2 cellular contexts compared by ENCODE assay signal in the genomic region with DNA sequence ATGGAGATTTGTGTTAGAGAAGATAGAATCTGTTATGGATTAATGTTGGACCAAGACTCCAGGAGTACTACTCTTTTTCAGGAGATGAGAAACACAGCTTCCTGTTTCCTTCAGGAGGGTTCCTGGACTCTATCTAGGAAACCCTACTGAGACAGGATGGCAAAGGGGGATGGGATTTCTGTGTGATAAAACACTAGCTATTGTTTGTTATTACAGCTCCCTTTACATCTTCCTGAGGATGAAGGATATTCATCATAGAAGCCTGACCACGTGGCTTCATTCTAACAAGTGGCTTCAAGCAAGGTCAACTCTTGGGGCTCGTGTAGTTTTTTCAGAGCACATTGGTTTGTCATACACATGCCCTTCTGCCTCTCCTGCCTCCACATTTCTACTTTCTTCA.
TF ChIP-seq lines count a peak whose summit lies in the region.

No MANE protein-coding gene starts in this region.

TF ChIP-seq in liver, 16 proteins besides CTCF, POLR2A, EP300 and RAD21 (continued from another document):
- TF ChIP-seq, protein P1, sequence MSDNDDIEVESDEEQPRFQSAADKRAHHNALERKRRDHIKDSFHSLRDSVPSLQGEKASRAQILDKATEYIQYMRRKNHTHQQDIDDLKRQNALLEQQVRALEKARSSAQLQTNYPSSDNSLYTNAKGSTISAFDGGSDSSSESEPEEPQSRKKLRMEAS (IDR thresholded peaks at IDR 0.05) = peak; percentile 23
- no peak for TF ChIP-seq FOXA2 (IDR thresholded peaks at IDR 0.05)
- TF ChIP-seq FOXA1 (IDR thresholded peaks at IDR 0.05) = no peak

TF ChIP-seq in HepG2, 621 proteins besides CTCF, POLR2A, EP300 and RAD21 (continued from another document):
- TF ChIP-seq, protein P2, sequence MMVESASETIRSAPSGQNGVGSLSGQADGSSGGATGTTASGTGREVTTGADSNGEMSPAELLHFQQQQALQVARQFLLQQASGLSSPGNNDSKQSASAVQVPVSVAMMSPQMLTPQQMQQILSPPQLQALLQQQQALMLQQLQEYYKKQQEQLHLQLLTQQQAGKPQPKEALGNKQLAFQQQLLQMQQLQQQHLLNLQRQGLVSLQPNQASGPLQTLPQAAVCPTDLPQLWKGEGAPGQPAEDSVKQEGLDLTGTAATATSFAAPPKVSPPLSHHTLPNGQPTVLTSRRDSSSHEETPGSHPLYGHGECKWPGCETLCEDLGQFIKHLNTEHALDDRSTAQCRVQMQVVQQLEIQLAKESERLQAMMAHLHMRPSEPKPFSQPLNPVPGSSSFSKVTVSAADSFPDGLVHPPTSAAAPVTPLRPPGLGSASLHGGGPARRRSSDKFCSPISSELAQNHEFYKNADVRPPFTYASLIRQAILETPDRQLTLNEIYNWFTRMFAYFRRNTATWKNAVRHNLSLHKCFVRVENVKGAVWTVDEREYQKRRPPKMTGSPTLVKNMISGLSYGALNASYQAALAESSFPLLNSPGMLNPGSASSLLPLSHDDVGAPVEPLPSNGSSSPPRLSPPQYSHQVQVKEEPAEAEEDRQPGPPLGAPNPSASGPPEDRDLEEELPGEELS (CRISPR knock-in tag; IDR thresholded peaks at IDR 0.05) = no peak
- TF ChIP-seq, protein P3, sequence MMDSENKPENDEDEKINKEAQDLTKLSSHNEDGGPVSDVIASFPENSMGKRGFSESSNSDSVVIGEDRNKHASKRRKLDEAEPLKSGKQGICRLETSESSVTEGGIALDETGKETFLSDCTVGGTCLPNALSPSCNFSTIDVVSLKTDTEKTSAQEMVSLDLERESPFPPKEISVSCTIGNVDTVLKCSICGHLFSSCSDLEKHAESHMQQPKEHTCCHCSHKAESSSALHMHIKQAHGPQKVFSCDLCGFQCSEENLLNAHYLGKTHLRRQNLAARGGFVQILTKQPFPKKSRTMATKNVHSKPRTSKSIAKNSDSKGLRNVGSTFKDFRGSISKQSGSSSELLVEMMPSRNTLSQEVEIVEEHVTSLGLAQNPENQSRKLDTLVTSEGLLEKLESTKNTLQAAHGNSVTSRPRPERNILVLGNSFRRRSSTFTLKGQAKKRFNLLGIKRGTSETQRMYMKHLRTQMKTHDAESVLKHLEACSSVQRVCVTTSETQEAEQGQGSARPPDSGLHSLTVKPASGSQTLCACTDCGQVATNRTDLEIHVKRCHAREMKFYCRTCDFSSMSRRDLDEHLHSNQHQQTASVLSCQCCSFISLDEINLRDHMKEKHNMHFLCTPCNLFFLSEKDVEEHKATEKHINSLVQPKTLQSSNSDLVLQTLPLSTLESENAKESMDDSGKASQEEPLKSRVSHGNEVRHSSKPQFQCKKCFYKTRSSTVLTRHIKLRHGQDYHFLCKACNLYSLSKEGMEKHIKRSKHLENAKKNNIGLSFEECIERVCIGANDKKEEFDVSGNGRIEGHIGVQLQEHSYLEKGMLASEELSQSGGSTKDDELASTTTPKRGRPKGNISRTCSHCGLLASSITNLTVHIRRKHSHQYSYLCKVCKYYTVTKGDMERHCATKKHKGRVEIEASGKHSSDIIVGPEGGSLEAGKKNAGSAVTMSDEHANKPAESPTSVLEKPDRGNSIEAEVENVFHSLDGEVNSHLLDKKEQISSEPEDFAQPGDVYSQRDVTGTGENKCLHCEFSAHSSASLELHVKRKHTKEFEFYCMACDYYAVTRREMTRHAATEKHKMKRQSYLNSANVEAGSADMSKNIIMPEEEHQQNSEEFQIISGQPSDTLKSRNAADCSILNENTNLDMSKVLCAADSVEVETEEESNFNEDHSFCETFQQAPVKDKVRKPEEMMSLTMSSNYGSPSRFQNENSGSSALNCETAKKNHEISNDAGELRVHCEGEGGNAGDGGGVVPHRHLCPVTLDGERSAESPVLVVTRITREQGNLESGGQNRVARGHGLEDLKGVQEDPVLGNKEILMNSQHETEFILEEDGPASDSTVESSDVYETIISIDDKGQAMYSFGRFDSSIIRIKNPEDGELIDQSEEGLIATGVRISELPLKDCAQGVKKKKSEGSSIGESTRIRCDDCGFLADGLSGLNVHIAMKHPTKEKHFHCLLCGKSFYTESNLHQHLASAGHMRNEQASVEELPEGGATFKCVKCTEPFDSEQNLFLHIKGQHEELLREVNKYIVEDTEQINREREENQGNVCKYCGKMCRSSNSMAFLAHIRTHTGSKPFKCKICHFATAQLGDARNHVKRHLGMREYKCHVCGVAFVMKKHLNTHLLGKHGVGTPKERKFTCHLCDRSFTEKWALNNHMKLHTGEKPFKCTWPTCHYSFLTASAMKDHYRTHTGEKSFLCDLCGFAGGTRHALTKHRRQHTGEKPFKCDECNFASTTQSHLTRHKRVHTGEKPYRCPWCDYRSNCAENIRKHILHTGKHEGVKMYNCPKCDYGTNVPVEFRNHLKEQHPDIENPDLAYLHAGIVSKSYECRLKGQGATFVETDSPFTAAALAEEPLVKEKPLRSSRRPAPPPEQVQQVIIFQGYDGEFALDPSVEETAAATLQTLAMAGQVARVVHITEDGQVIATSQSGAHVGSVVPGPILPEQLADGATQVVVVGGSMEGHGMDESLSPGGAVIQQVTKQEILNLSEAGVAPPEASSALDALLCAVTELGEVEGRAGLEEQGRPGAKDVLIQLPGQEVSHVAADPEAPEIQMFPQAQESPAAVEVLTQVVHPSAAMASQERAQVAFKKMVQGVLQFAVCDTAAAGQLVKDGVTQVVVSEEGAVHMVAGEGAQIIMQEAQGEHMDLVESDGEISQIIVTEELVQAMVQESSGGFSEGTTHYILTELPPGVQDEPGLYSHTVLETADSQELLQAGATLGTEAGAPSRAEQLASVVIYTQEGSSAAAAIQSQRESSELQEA (CRISPR knock-in tag; IDR thresholded peaks at IDR 0.05; ENCODE audit: not compliant biosample characterization) = no peak
- TF ChIP-seq ZNF234 (CRISPR knock-in tag; conservative IDR thresholded peaks at IDR 0.05) = no peak
- no peak for TF ChIP-seq ELF3 (CRISPR knock-in tag; IDR thresholded peaks at IDR 0.05)
- TF ChIP-seq, protein P4, sequence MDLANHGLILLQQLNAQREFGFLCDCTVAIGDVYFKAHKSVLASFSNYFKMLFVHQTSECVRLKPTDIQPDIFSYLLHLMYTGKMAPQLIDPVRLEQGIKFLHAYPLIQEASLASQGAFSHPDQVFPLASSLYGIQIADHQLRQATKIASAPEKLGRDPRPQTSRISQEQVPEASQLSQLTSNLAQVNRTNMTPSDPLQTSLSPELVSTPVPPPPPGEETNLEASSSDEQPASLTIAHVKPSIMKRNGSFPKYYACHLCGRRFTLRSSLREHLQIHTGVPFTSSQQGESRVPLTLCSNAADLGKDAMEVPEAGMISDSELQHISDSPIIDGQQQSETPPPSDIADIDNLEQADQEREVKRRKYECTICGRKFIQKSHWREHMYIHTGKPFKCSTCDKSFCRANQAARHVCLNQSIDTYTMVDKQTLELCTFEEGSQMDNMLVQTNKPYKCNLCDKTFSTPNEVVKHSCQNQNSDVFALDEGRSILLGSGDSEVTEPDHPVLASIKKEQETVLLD (CRISPR knock-in tag; IDR thresholded peaks at IDR 0.05; ENCODE audit: low read depth) = no peak
- TF ChIP-seq RFXAP (CRISPR knock-in tag; IDR thresholded peaks at IDR 0.05; ENCODE audit: borderline replicate concordance) = no peak
- TF ChIP-seq KLF11 (CRISPR knock-in tag; IDR thresholded peaks at IDR 0.05) = no peak
- no peak for TF ChIP-seq ZBTB38 (CRISPR knock-in tag; IDR thresholded peaks at IDR 0.05)
- no peak for TF ChIP-seq HNRNPK (IDR thresholded peaks at IDR 0.05; ENCODE audit: low read depth, low read length, poor library complexity, severe bottlenecking)
- TF ChIP-seq ISX (CRISPR knock-in tag; conservative IDR thresholded peaks at IDR 0.05) = no peak
- no peak for TF ChIP-seq NFYB (CRISPR knock-in tag; IDR thresholded peaks at IDR 0.05)
- no peak for TF ChIP-seq ZNF430 (CRISPR knock-in tag; IDR thresholded peaks at IDR 0.05)
- no peak for TF ChIP-seq ZNF253 (CRISPR knock-in tag; IDR thresholded peaks at IDR 0.05; ENCODE audit: borderline replicate concordance)
- TF ChIP-seq FOXP1 (IDR thresholded peaks at IDR 0.05) = no peak
- TF ChIP-seq FOXP1 (CRISPR knock-in tag; IDR thresholded peaks at IDR 0.05) = no peak
- TF ChIP-seq ZFP37 (CRISPR knock-in tag; IDR thresholded peaks at IDR 0.05; ENCODE audit: borderline replicate concordance) = no peak
